In genomic region chr3:61236556-61236955, GRCh38 we compare ENCODE assay signal across 1 cellular context.
TF ChIP-seq lines count a peak whose summit lies in the region.

No MANE protein-coding gene starts in this region.

TF ChIP-seq in GM12878, 131 proteins besides CTCF, POLR2A, EP300 and RAD21 (continued from another document and continues in another):
- TF ChIP-seq BRCA1 (IDR thresholded peaks at IDR 0.05; ENCODE audit: low read depth, low read length), result no peak
- TF ChIP-seq LARP7 (IDR thresholded peaks at IDR 0.05), result no peak
- TF ChIP-seq HDAC6 (IDR thresholded peaks at IDR 0.05; ENCODE audit: unreplicated experiment), result no peak
- TF ChIP-seq GABPA (IDR thresholded peaks at IDR 0.05; ENCODE audit: low read depth), result no peak
- no peak for TF ChIP-seq YBX1 (IDR thresholded peaks at IDR 0.05)
- no peak for TF ChIP-seq ZNF687 (IDR thresholded peaks at IDR 0.05)
- TF ChIP-seq ZNF622 (IDR thresholded peaks at IDR 0.05), result no peak
- TF ChIP-seq MTA2 (IDR thresholded peaks at IDR 0.05; ENCODE audit: low read depth), result peak; percentile 26; the same call in 1 of the 2 replicates
- peak; percentile 72 for TF ChIP-seq IKZF1 (conservative IDR thresholded peaks at IDR 0.05)
- TF ChIP-seq BMI1 (IDR thresholded peaks at IDR 0.05; ENCODE audit: borderline replicate concordance), result no peak
- peak; percentile 95 for TF ChIP-seq CBX5 (IDR thresholded peaks at IDR 0.05; ENCODE audit: low read depth)
- TF ChIP-seq ZNF274 (IDR thresholded peaks at IDR 0.05; ENCODE audit: insufficient read depth, insufficient read length), result no peak
- TF ChIP-seq NFYA (IDR thresholded peaks at IDR 0.05; ENCODE audit: borderline replicate concordance, low read depth, low read length), result no peak
- TF ChIP-seq ATF2 (IDR thresholded peaks at IDR 0.05; ENCODE audit: low read length), result peak; percentile 74
- TF ChIP-seq IRF3 (IDR thresholded peaks at IDR 0.05), result no peak
- peak; percentile 26; the same call in 1 of the 2 replicates for TF ChIP-seq SMC3 (IDR thresholded peaks at IDR 0.05; ENCODE audit: borderline replicate concordance, low read length)
- peak; percentile 65 for TF ChIP-seq NFIC (IDR thresholded peaks at IDR 0.05; ENCODE audit: low read depth, low read length)
- TF ChIP-seq ZZZ3 (IDR thresholded peaks at IDR 0.05; ENCODE audit: control insufficient read depth, insufficient read length, low read depth), result no peak
- TF ChIP-seq RB1 (IDR thresholded peaks at IDR 0.05; ENCODE audit: borderline replicate concordance), result no peak
- no peak for TF ChIP-seq HCFC1 (IDR thresholded peaks at IDR 0.05; ENCODE audit: low read length)
- peak; percentile 56; the same call in 1 of the 2 replicates for TF ChIP-seq YY1 (IDR thresholded peaks at IDR 0.05; ENCODE audit: low read depth, low read length)
- TF ChIP-seq RUNX3 (IDR thresholded peaks at IDR 0.05; ENCODE audit: low read length), result peak; percentile 26; the same call in 1 of the 2 replicates
- peak; percentile 51 for TF ChIP-seq PBX3 (IDR thresholded peaks at IDR 0.05; ENCODE audit: insufficient replicate concordance, low read depth, low read length)
- TF ChIP-seq, protein P1, sequence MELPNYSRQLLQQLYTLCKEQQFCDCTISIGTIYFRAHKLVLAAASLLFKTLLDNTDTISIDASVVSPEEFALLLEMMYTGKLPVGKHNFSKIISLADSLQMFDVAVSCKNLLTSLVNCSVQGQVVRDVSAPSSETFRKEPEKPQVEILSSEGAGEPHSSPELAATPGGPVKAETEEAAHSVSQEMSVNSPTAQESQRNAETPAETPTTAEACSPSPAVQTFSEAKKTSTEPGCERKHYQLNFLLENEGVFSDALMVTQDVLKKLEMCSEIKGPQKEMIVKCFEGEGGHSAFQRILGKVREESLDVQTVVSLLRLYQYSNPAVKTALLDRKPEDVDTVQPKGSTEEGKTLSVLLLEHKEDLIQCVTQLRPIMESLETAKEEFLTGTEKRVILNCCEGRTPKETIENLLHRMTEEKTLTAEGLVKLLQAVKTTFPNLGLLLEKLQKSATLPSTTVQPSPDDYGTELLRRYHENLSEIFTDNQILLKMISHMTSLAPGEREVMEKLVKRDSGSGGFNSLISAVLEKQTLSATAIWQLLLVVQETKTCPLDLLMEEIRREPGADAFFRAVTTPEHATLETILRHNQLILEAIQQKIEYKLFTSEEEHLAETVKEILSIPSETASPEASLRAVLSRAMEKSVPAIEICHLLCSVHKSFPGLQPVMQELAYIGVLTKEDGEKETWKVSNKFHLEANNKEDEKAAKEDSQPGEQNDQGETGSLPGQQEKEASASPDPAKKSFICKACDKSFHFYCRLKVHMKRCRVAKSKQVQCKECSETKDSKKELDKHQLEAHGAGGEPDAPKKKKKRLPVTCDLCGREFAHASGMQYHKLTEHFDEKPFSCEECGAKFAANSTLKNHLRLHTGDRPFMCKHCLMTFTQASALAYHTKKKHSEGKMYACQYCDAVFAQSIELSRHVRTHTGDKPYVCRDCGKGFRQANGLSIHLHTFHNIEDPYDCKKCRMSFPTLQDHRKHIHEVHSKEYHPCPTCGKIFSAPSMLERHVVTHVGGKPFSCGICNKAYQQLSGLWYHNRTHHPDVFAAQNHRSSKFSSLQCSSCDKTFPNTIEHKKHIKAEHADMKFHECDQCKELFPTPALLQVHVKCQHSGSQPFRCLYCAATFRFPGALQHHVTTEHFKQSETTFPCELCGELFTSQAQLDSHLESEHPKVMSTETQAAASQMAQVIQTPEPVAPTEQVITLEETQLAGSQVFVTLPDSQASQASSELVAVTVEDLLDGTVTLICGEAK (IDR thresholded peaks at IDR 0.05; ENCODE audit: borderline replicate concordance), result no peak
- TF ChIP-seq RBBP5 (conservative IDR thresholded peaks at IDR 0.05), result no peak
- no peak for TF ChIP-seq MEF2B (IDR thresholded peaks at IDR 0.05; ENCODE audit: partially characterized antibody, poor library complexity, severe bottlenecking)
- no peak for TF ChIP-seq SMAD1 (IDR thresholded peaks at IDR 0.05; ENCODE audit: low read depth, partially characterized antibody)
- TF ChIP-seq BHLHE40 (IDR thresholded peaks at IDR 0.05; ENCODE audit: borderline replicate concordance in 1 of 2, low read depth in 2 of 2, low read length in 1 of 2), result no peak; a peak in 1 of 4 replicates
- TF ChIP-seq CBX3 (IDR thresholded peaks at IDR 0.05; ENCODE audit: borderline replicate concordance, low read depth), result no peak
- 0 out of 2 replicates have a peak, but pooled peaks have one; percentile 23 for TF ChIP-seq MTA3 (IDR thresholded peaks at IDR 0.05; ENCODE audit: borderline replicate concordance, low read length)
- TF ChIP-seq ATF7 (IDR thresholded peaks at IDR 0.05; ENCODE audit: low read depth), result peak; percentile 77
- no peak for TF ChIP-seq STAT1 (conservative IDR thresholded peaks at IDR 0.05)
- no peak for TF ChIP-seq SMAD5 (IDR thresholded peaks at IDR 0.05; ENCODE audit: low read depth)
- no peak for TF ChIP-seq E2F4 (IDR thresholded peaks at IDR 0.05; ENCODE audit: low read depth, low read length)
- no peak for TF ChIP-seq NFXL1 (IDR thresholded peaks at IDR 0.05; ENCODE audit: borderline replicate concordance)
- TF ChIP-seq IKZF2 (IDR thresholded peaks at IDR 0.05), result peak; percentile 74 to 83; a peak in 3 of 4 replicates
- TF ChIP-seq, protein P2, sequence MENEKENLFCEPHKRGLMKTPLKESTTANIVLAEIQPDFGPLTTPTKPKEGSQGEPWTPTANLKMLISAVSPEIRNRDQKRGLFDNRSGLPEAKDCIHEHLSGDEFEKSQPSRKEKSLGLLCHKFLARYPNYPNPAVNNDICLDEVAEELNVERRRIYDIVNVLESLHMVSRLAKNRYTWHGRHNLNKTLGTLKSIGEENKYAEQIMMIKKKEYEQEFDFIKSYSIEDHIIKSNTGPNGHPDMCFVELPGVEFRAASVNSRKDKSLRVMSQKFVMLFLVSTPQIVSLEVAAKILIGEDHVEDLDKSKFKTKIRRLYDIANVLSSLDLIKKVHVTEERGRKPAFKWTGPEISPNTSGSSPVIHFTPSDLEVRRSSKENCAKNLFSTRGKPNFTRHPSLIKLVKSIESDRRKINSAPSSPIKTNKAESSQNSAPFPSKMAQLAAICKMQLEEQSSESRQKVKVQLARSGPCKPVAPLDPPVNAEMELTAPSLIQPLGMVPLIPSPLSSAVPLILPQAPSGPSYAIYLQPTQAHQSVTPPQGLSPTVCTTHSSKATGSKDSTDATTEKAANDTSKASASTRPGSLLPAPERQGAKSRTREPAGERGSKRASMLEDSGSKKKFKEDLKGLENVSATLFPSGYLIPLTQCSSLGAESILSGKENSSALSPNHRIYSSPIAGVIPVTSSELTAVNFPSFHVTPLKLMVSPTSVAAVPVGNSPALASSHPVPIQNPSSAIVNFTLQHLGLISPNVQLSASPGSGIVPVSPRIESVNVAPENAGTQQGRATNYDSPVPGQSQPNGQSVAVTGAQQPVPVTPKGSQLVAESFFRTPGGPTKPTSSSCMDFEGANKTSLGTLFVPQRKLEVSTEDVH (IDR thresholded peaks at IDR 0.05; ENCODE audit: low read depth, partially characterized antibody), result no peak
- no peak for TF ChIP-seq STAT3 (IDR thresholded peaks at IDR 0.05; ENCODE audit: low read depth, low read length)
- TF ChIP-seq NRF1 (conservative IDR thresholded peaks at IDR 0.05; ENCODE audit: low read depth, low read length), result no peak
- no peak for TF ChIP-seq SIX5 (IDR thresholded peaks at IDR 0.05; ENCODE audit: low read depth, low read length, severe bottlenecking)
- no peak for TF ChIP-seq SUZ12 (IDR thresholded peaks at IDR 0.05; ENCODE audit: unreplicated experiment)
- no peak for TF ChIP-seq RFX5 (IDR thresholded peaks at IDR 0.05; ENCODE audit: low read depth, low read length)
- TF ChIP-seq CREB1 (IDR thresholded peaks at IDR 0.05; ENCODE audit: low read depth), result 0 out of 2 replicates have a peak, but pooled peaks have one; percentile 50
- TF ChIP-seq EED (IDR thresholded peaks at IDR 0.05; ENCODE audit: low read depth), result peak; percentile 93
- TF ChIP-seq, protein P3, sequence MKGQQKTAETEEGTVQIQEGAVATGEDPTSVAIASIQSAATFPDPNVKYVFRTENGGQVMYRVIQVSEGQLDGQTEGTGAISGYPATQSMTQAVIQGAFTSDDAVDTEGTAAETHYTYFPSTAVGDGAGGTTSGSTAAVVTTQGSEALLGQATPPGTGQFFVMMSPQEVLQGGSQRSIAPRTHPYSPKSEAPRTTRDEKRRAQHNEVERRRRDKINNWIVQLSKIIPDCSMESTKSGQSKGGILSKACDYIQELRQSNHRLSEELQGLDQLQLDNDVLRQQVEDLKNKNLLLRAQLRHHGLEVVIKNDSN (IDR thresholded peaks at IDR 0.05; ENCODE audit: borderline replicate concordance, extremely low read length, insufficient read depth, low read depth, low read length), result no peak
